Comparison of ENCODE assay signal across 17 cellular contexts in genomic region chr12:25875661-25876060, GRCh38.
"Had no signal": no experiment of that assay in that cellular context is flagged by ENCODE, and none has a peak within 500 bp of the region (broad histone marks: within the 10 kb centered on the region; RNA-seq: fewer than 3 reads in every experiment).

No MANE protein-coding gene starts in this region.

- H3K27ac Mint-ChIP-seq: activated naive CD4-positive, alpha-beta T cell treated with anti-CD3 and anti-CD28 coated beads, Interleukin-2, amount 10 ng/mL, durations not matched to agents 7 days and 5 days; activated T-helper 2 cell treated with anti-CD3 and anti-CD28 coated beads, Interferon-gamma antibody, Interleukin-2, Interleukin-4, amounts not matched to agents 10 μg/mL and 5 μg/mL and 100 μg/mL, durations not matched to agents 14 hours and 24 hours and 36 hours; stimulated activated memory B cell treated with anti-CD40 and anti-IgM and Interleukin-4, amounts not matched to agents 10 μg/mL and 1 μg/mL and 100 μg/mL, for 72 hours had no signal

- H3K36me3 ChIP-seq: adrenal gland, colonic mucosa, right atrium auricular region, thyroid gland, uterus had no signal

- DNase-seq: activated CD4-positive, alpha-beta T cell treated with anti-CD3 and anti-CD28 coated beads, Interleukin-2, amount 50 U/mL, for 4 hours; activated CD4-positive, CD25-positive, alpha-beta regulatory T cell treated with anti-CD3 and anti-CD28 coated beads, Interleukin-2, amount 50 U/mL, for 72 hours; activated naive CD4-positive, alpha-beta T cell treated with anti-CD3 and anti-CD28 coated beads, Interleukin-2, amount 10 ng/mL, durations not matched to agents 7 days and 5 days; adrenal gland; caudate nucleus; colonic mucosa; mammary epithelial cell; mucosa of descending colon; naive thymus-derived CD8-positive, alpha-beta T cell; stimulated activated CD4-positive, alpha-beta T cell treated with anti-CD3 and anti-CD28 coated beads, Interleukin-2, amount 100 ng/mL, for 48 hours; T-helper 9 cell; thyroid gland; uterus had no signal

- H3K4me3 Mint-ChIP-seq: activated naive CD4-positive, alpha-beta T cell treated with anti-CD3 and anti-CD28 coated beads, Interleukin-2, amount 10 ng/mL, durations not matched to agents 7 days and 5 days; naive thymus-derived CD8-positive, alpha-beta T cell; stimulated activated memory B cell treated with anti-CD40 and anti-IgM and Interleukin-4, amounts not matched to agents 10 μg/mL and 1 μg/mL and 100 μg/mL, for 72 hours had no signal

- H3K27ac ChIP-seq: adrenal gland, colonic mucosa, right atrium auricular region, thyroid gland, uterus had no signal

- H3K9me3 ChIP-seq: adrenal gland, colonic mucosa, mucosa of descending colon, right atrium auricular region, thyroid gland, uterus had no signal

- H3K36me3 Mint-ChIP-seq: activated naive CD4-positive, alpha-beta T cell treated with anti-CD3 and anti-CD28 coated beads, Interleukin-2, amount 10 ng/mL, durations not matched to agents 7 days and 5 days; naive thymus-derived CD8-positive, alpha-beta T cell; stimulated activated memory B cell treated with anti-CD40 and anti-IgM and Interleukin-4, amounts not matched to agents 10 μg/mL and 1 μg/mL and 100 μg/mL, for 72 hours had no signal

- H3K4me3 ChIP-seq: adrenal gland, colonic mucosa, mucosa of descending colon, right atrium auricular region, thyroid gland, uterus had no signal

- H3K27me3 Mint-ChIP-seq: stimulated activated memory B cell treated with anti-CD40 and anti-IgM and Interleukin-4, amounts not matched to agents 10 μg/mL and 1 μg/mL and 100 μg/mL, for 72 hours had no signal

- H3K9me3 Mint-ChIP-seq: activated naive CD4-positive, alpha-beta T cell treated with anti-CD3 and anti-CD28 coated beads, Interleukin-2, amount 10 ng/mL, durations not matched to agents 7 days and 5 days; activated T-helper 2 cell treated with anti-CD3 and anti-CD28 coated beads, Interferon-gamma antibody, Interleukin-2, Interleukin-4, amounts not matched to agents 10 μg/mL and 5 μg/mL and 100 μg/mL, durations not matched to agents 14 hours and 24 hours and 36 hours had no signal

- H3K4me1 ChIP-seq: adrenal gland, colonic mucosa, right atrium auricular region, thyroid gland, uterus had no signal

- H3K27me3 ChIP-seq: adrenal gland, colonic mucosa, right atrium auricular region, thyroid gland, uterus had no signal

- ATAC-seq: left lobe of liver; mucosa of descending colon; naive thymus-derived CD8-positive, alpha-beta T cell; stimulated activated memory B cell treated with anti-CD40 and anti-IgM and Interleukin-4, amounts not matched to agents 10 μg/mL and 1 μg/mL and 100 μg/mL, for 72 hours had no signal

- H3K4me1 Mint-ChIP-seq: activated naive CD4-positive, alpha-beta T cell treated with anti-CD3 and anti-CD28 coated beads, Interleukin-2, amount 10 ng/mL, durations not matched to agents 7 days and 5 days; naive thymus-derived CD8-positive, alpha-beta T cell; stimulated activated memory B cell treated with anti-CD40 and anti-IgM and Interleukin-4, amounts not matched to agents 10 μg/mL and 1 μg/mL and 100 μg/mL, for 72 hours had no signal
